ENCODE assay signal across 1 cellular context in the genomic region with DNA sequence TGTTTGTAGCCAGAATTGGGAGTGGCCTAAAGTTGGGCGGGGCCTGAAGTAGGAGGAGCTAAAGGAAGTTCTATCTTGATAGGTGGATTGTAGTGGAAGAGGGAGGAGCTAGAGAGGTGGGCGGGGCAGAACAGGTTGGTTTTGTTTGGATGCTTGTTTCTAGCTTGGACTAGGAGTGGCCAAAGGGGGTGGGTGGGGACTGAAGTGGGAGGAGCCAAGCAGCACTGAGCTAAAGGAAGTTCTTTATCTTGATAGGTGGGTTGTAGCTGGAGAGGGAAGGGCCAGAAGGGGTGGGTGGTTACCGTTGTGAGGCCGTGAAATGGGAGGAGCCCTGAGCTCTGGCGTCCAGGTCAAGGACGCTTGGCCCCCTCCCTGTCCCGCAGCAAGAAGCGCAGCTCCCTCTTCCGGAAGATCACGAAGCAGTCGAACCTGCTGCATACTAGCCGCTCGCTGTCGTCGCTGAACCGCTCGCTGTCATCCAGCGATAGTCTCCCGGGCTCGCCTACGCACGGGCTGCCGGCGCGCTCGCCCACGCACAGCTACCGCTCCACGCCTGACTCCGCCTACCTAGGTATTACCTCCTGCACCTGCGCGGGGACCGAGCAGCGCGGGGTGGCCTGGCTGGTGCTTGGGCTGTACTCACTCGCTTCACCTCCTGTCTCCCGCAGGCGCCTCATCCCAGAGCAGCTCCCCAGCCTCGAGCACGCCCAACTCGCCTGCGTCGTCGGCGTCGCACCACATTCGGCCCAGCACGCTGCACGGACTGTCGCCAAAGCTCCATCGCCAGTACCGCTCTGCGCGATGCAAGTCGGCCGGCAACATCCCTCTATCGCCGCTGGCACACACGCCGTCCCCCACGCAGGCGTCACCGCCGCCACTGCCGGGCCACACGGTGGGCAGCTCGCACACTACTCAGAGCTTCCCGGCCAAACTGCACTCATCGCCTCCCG.
TF ChIP-seq lines count a peak whose summit lies in the region.

No MANE protein-coding gene starts in this region.

TF ChIP-seq in SK-N-SH, 30 proteins besides CTCF, POLR2A, EP300 and RAD21:
- TF ChIP-seq, protein P1, sequence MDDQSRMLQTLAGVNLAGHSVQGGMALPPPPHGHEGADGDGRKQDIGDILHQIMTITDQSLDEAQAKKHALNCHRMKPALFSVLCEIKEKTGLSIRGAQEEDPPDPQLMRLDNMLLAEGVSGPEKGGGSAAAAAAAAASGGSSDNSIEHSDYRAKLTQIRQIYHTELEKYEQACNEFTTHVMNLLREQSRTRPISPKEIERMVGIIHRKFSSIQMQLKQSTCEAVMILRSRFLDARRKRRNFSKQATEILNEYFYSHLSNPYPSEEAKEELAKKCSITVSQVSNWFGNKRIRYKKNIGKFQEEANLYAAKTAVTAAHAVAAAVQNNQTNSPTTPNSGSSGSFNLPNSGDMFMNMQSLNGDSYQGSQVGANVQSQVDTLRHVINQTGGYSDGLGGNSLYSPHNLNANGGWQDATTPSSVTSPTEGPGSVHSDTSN (IDR thresholded peaks at IDR 0.05), result no peak
- TF ChIP-seq, protein P2, sequence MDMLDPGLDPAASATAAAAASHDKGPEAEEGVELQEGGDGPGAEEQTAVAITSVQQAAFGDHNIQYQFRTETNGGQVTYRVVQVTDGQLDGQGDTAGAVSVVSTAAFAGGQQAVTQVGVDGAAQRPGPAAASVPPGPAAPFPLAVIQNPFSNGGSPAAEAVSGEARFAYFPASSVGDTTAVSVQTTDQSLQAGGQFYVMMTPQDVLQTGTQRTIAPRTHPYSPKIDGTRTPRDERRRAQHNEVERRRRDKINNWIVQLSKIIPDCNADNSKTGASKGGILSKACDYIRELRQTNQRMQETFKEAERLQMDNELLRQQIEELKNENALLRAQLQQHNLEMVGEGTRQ (IDR thresholded peaks at IDR 0.05; ENCODE audit: borderline replicate concordance, low read depth, low read length), result no peak
- no peak for TF ChIP-seq TCF12 (IDR thresholded peaks at IDR 0.05)
- TF ChIP-seq TAF1 (IDR thresholded peaks at IDR 0.05; ENCODE audit: borderline replicate concordance, low read depth, low read length), result no peak
- TF ChIP-seq RCOR1 (IDR thresholded peaks at IDR 0.05; ENCODE audit: low read length), result no peak
- no peak for TF ChIP-seq YY1 (IDR thresholded peaks at IDR 0.05; ENCODE audit: low read depth)
- TF ChIP-seq POLR2AphosphoS5 (IDR thresholded peaks at IDR 0.05; ENCODE audit: low read depth, low read length), result no peak
- no peak for TF ChIP-seq SMC3 (IDR thresholded peaks at IDR 0.05; ENCODE audit: low read depth, low read length)
